ENCODE assay signal across 1 cellular context in genomic region chr3:125194849-125195601, GRCh38.
TF ChIP-seq lines count a peak whose summit lies in the region.

No MANE protein-coding gene starts in this region.

TF ChIP-seq in SK-N-SH, 30 proteins besides CTCF, POLR2A, EP300 and RAD21 (continued from another document):
- no peak for TF ChIP-seq REST (IDR thresholded peaks at IDR 0.05; ENCODE audit: low read depth, low read length)
- TF ChIP-seq NRF1 (IDR thresholded peaks at IDR 0.05; ENCODE audit: low read depth, low read length): no peak
TF ChIP-seq in SK-N-SH: peak in this region for 0.
